ENCODE assay signal across 6 cellular contexts in the genomic region with DNA sequence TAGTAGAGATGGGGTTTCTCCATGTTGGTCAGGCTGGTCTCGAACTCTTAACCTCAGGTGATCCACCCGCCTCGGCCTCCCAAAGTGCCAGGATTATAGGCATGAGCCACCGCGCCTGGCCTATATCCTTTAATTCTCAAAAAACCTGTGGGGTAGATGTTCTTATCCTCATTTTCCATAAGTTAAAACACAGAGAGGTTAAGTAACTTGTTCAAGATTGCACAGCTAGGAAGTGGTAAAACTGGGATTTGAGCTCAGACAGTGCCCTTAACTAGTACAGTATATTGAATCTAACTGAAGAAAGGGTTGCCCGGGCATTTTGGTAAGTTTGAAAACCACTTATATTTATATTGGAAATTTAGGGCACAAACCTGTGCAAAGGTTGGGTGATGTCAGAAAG.
"Had no signal": no experiment of that assay in that cellular context is flagged by ENCODE, and none has a peak within 500 bp of the region (broad histone marks: within the 10 kb centered on the region; RNA-seq: fewer than 3 reads in every experiment).

No MANE protein-coding gene starts in this region.

- H3K4me3 ChIP-seq: GM12878 had no signal

- FAIRE-seq: G401.6, GM12878, GM12892, GM19239 had no signal

- ATAC-seq: GM12878 had no signal

- DNase-seq: GDM1, GF-D8 had no signal
